In the genomic region with DNA sequence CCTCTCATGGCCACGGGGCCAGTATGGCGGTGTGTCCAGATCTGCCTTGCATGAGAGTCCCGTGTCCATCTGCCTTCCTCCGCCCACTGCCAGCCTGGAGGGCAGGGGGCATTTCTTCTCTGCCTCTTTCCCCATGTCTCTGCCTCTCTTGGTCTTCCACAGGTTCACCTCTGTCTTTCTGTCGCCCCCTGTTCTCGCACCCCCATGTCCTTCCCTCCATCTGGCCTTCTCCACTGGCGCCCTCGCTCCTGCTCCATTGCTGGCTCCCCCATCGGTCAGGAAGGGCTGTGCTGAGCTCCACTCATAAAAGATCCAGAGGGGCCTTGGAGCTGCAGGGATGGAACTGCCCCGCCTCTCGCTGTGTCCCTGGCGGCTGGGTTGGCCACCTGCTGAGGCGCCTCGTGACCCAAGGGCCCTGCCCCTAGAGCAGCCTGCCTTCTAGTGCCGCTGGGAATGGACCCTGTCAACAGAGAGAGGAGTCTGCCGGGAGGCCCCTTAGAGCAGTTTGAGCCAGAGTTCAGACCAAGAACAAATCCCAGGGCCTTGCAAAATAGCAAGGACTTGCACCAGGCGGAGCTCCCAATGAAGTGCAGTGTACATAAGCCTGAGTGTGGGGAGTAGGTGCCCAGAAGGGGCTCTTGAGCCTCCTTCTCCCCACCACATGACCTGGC, we compare ENCODE assay signal across 24 cellular contexts. TPM values are rescaled to one million over a fixed set of nuclear protein-coding genes. Genes with fewer than 3 reads are reported as not detected.
DNase-seq lines count a peak whose midpoint lies in the region; ATAC-seq and TF ChIP-seq lines count a peak whose summit lies in the region.
"Had no signal": no experiment of that assay in that cellular context is flagged by ENCODE, and none has a peak within 500 bp of the region (broad histone marks: within the 10 kb centered on the region; RNA-seq: fewer than 3 reads in every experiment).

No MANE protein-coding gene starts in this region.

- ATAC-seq in HG03460 (IDR thresholded peaks at IDR 0.05; ENCODE audit: unreplicated experiment), result no peak
- ATAC-seq: activated CD4-positive, CD25-positive, alpha-beta regulatory T cell treated with anti-CD3 and anti-CD28 coated beads, Interleukin-2, amount 50 U/mL, for 24 hours; activated naive CD8-positive, alpha-beta T cell treated with anti-CD3 and anti-CD28 coated beads, Interleukin-2, amount 50 U/mL, for 24 hours; stimulated activated naive B cell treated with anti-CD40 and anti-IgM and Interleukin-4, amounts not matched to agents 10 μg/mL and 1 μg/mL and 100 μg/mL, for 72 hours; T-cell had no signal

- H3K27ac ChIP-seq in hepatocyte, result no peak overlapping the region
- no peak overlapping the region for H3K27ac ChIP-seq in spleen
- H3K27ac ChIP-seq: BLaER1, KMS-11, Peyer's patch, SJCRH30, testis had no signal

- H3K4me1 ChIP-seq in hepatocyte (ENCODE audit: insufficient read depth) (peaks cover 7% of the 10 kb centered on the region), spleen (no peaks in the 10 kb centered on the region)
- H3K4me1 ChIP-seq: Caco-2, Peyer's patch, SJCRH30, testis had no signal

- intact Hi-C loops in spleen (cut with DNase I; ENCODE audit: low total_unique reads), result no loop called here

- peak; percentile 4 for DNase-seq in NCI-H748 (lab: John Stamatoyannopoulos, UW; ENCODE audit: unreplicated experiment)
- DNase-seq in NCI-H748 treated with DMSO at 0.1 percent for 48 hours (lab: John Stamatoyannopoulos, UW), result no peak
- peak; percentile 48 for DNase-seq in NCI-H146 treated with DMSO at 0.1 percent for 48 hours (lab: John Stamatoyannopoulos, UW; ENCODE audit: unreplicated experiment)
- DNase-seq in hepatocyte (ENCODE audit: low spot score), result peak; percentile 31
- peak; percentile 58 for DNase-seq in spleen
- no peak for DNase-seq in HuH-7 (ENCODE audit: low spot score)
- DNase-seq in NCI-H1436 treated with DMSO at 0.1 percent for 48 hours (lab: John Stamatoyannopoulos, UW), result no peak
- DNase-seq: activated CD4-positive, alpha-beta memory T cell treated with anti-CD3 and anti-CD28 coated beads for 36 hours; activated CD8-positive, alpha-beta memory T cell treated with anti-CD3 and anti-CD28 coated beads, Interleukin-2, amount 50 U/mL, for 48 hours; activated naive CD8-positive, alpha-beta T cell treated with anti-CD3 and anti-CD28 coated beads, Interleukin-2, amount 50 U/mL, for 24 hours; Caco-2; kidney; NCI-H1694 treated with DMSO at 0.1 percent for 48 hours; nucleus accumbens; SJCRH30; stimulated activated naive B cell treated with anti-CD40 and anti-IgM and Interleukin-4, amounts not matched to agents 10 μg/mL and 1 μg/mL and 100 μg/mL, for 72 hours; T-cell; testis had no signal

- H3K9me3 ChIP-seq in hepatocyte (ENCODE audit: low read depth), result no peaks in the 10 kb centered on the region
- H3K9me3 ChIP-seq in spleen, result no peaks in the 10 kb centered on the region
- H3K9me3 ChIP-seq: BLaER1, Caco-2, Peyer's patch, SJCRH30, testis had no signal

- no peak overlapping the region for H3K4me2 ChIP-seq in hepatocyte
- H3K4me2 ChIP-seq: BLaER1, KMS-11, smooth muscle cell had no signal

- no peak overlapping the region for H2AFZ ChIP-seq in hepatocyte

- TF ChIP-seq POLR2A in spleen (IDR thresholded peaks at IDR 0.05), result no peak

- no peaks in the 10 kb centered on the region for H3K79me2 ChIP-seq in hepatocyte

- 84% methylated on average over 16 of the region's 17 CpGs for WGBS in hepatocyte (ENCODE audit: low lambda C conversion rate, missing lambda C conversion rate)
- 79 to 86% (median 84%) methylated on average over 17 of the region's 17 CpGs for WGBS in spleen, 5 donors

- H3K4me3 ChIP-seq in hepatocyte, result no peak overlapping the region
- H3K4me3 ChIP-seq in spleen, result no peak overlapping the region
- H3K4me3 ChIP-seq: BLaER1, Peyer's patch, SJCRH30, smooth muscle cell, testis had no signal

- H3K9me2 ChIP-seq in hepatocyte (replicated peaks; ENCODE audit: insufficient read depth), result no peaks in the 10 kb centered on the region

- TF ChIP-seq CTCF in hepatocyte (IDR thresholded peaks at IDR 0.05; ENCODE audit: poor library complexity), result no peak
- no peak for TF ChIP-seq CTCF in spleen (IDR thresholded peaks at IDR 0.05 in 8 of 11, conservative IDR thresholded peaks at IDR 0.05 in 3 of 11)

- H4K20me1 ChIP-seq in hepatocyte (ENCODE audit: insufficient read depth, poor library complexity, severe bottlenecking), result no peaks in the 10 kb centered on the region
- H4K20me1 ChIP-seq: BLaER1 had no signal

- H3K27me3 ChIP-seq in hepatocyte (no peaks in the 10 kb centered on the region), spleen (replicated peaks in 1 of 7) (peaks cover 0 to 53% (median 0%) of the 10 kb centered on the region in 7 donors)
- H3K27me3 ChIP-seq: BLaER1, Peyer's patch, testis had no signal

- H3K36me3 ChIP-seq in hepatocyte (replicated peaks; ENCODE audit: insufficient read depth, low read depth) (no peaks in the 10 kb centered on the region), spleen (no peaks in the 10 kb centered on the region)
- H3K36me3 ChIP-seq: BLaER1, Peyer's patch, SJCRH30 had no signal

RNA-seq across cellular contexts. Expression of a gene that starts 42.0 kb away (rescaled TPM):
- 0.12 and 1.5 TPM in 2 replicates for total RNA-seq in hepatocyte
- 0.11 and 0.15 TPM in 2 replicates for polyA plus RNA-seq in hepatocyte
- total RNA-seq in spleen, result 1 to 10 TPM in 1 of 7 donors, under 1 TPM in 6; 0.44 to 1.0 (median 0.58) TPM
- under 1 TPM; 0.27 to 0.48 (median 0.48) TPM for polyA plus RNA-seq in spleen
- total RNA-seq: smooth muscle cell had no signal
- polyA plus RNA-seq: smooth muscle cell had no signal

Comparison
In these comparisons a context has a peak if more than half of its experiments do, and no peak if none do; other contexts are left out.
1. DNase-seq: peak in NCI-H748 (single experiment), NCI-H146 treated with DMSO at 0.1 percent for 48 hours (single experiment), hepatocyte (single experiment) and spleen (single experiment); none in NCI-H748 treated with DMSO at 0.1 percent for 48 hours (single experiment), HuH-7 (single experiment) and NCI-H1436 treated with DMSO at 0.1 percent for 48 hours (single experiment).